In the genomic region with DNA sequence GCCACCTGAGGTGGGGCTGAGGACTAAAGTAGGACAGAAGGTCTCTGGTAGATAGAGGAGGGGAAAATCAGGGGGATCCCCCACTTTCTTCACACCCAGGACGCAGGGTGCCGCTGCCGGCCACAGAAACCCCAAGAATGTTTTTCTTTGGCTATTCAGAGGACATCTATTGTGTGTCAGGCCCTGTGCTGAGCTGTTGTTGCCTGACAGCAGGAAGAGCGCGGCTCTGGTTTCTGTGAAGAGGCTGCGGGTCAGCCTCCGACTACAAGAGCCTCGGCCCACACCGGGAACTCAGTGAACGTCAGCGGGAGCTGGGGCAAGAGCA, we compare ENCODE assay signal across 1 cellular context.
TF ChIP-seq lines count a peak whose summit lies in the region.

No MANE protein-coding gene starts in this region.

TF ChIP-seq in GM12878, 131 proteins besides CTCF, POLR2A, EP300 and RAD21 (continued from another document):
- TF ChIP-seq ATF2 (IDR thresholded peaks at IDR 0.05; ENCODE audit: low read length) (peak; percentile 37; the same call in 1 of the 2 replicates), ZNF24 (IDR thresholded peaks at IDR 0.05) (peak; percentile 73), PAX8 (IDR thresholded peaks at IDR 0.05) (no peak; the same call in 1 of the 2 replicates), ELK1 (IDR thresholded peaks at IDR 0.05; ENCODE audit: low read depth, low read length) (no peak), NR2F1 (conservative IDR thresholded peaks at IDR 0.05) (peak; percentile 56; the same call in 1 of the 2 replicates), SPI1 (IDR thresholded peaks at IDR 0.05; ENCODE audit: borderline replicate concordance, insufficient read depth, low read depth, low read length) (no peak), TARDBP (IDR thresholded peaks at IDR 0.05; ENCODE audit: borderline replicate concordance) (no peak), TAF1 (IDR thresholded peaks at IDR 0.05; ENCODE audit: borderline replicate concordance, low read depth, low read length) (peak; percentile 35; the same call in 1 of the 2 replicates), SUZ12 (IDR thresholded peaks at IDR 0.05; ENCODE audit: unreplicated experiment) (no peak), GATAD2B (conservative IDR thresholded peaks at IDR 0.05; ENCODE audit: low read depth) (no peak)
- TF ChIP-seq, protein P1, sequence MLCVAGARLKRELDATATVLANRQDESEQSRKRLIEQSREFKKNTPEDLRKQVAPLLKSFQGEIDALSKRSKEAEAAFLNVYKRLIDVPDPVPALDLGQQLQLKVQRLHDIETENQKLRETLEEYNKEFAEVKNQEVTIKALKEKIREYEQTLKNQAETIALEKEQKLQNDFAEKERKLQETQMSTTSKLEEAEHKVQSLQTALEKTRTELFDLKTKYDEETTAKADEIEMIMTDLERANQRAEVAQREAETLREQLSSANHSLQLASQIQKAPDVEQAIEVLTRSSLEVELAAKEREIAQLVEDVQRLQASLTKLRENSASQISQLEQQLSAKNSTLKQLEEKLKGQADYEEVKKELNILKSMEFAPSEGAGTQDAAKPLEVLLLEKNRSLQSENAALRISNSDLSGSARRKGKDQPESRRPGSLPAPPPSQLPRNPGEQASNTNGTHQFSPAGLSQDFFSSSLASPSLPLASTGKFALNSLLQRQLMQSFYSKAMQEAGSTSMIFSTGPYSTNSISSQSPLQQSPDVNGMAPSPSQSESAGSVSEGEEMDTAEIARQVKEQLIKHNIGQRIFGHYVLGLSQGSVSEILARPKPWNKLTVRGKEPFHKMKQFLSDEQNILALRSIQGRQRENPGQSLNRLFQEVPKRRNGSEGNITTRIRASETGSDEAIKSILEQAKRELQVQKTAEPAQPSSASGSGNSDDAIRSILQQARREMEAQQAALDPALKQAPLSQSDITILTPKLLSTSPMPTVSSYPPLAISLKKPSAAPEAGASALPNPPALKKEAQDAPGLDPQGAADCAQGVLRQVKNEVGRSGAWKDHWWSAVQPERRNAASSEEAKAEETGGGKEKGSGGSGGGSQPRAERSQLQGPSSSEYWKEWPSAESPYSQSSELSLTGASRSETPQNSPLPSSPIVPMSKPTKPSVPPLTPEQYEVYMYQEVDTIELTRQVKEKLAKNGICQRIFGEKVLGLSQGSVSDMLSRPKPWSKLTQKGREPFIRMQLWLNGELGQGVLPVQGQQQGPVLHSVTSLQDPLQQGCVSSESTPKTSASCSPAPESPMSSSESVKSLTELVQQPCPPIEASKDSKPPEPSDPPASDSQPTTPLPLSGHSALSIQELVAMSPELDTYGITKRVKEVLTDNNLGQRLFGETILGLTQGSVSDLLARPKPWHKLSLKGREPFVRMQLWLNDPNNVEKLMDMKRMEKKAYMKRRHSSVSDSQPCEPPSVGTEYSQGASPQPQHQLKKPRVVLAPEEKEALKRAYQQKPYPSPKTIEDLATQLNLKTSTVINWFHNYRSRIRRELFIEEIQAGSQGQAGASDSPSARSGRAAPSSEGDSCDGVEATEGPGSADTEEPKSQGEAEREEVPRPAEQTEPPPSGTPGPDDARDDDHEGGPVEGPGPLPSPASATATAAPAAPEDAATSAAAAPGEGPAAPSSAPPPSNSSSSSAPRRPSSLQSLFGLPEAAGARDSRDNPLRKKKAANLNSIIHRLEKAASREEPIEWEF (IDR thresholded peaks at IDR 0.05; ENCODE audit: insufficient replicate concordance, low read depth, low read length): peak; percentile 25
